12 cellular contexts compared by ENCODE assay signal in genomic region chr1:231666957-231667601, GRCh38. TPM values are rescaled to one million over a fixed set of nuclear protein-coding genes. Genes with fewer than 3 reads are reported as not detected.
DNase-seq lines count a peak whose midpoint lies in the region; ATAC-seq and TF ChIP-seq lines count a peak whose summit lies in the region.
"Had no signal": no experiment of that assay in that cellular context is flagged by ENCODE, and none has a peak within 500 bp of the region (broad histone marks: within the 10 kb centered on the region; RNA-seq: fewer than 3 reads in every experiment).

No MANE protein-coding gene starts in this region.

- H3K27me3 ChIP-seq in AG04450 (ENCODE audit: control insufficient read depth, insufficient read depth, low read length) (no peaks in the 10 kb centered on the region), H9 (ENCODE audit: insufficient read depth, low read length) (no peaks in the 10 kb centered on the region)
- H3K27me3 ChIP-seq: SJSA1 had no signal

- H3K36me3 ChIP-seq in mucosa of descending colon (ENCODE audit: low read depth), result no peaks in the 10 kb centered on the region
- H3K36me3 ChIP-seq: SJSA1 had no signal

- peak; percentile 43; the same call in 1 of the 2 replicates for ATAC-seq in WTC11
- ATAC-seq in mucosa of descending colon, result peak; percentile 79
- ATAC-seq in activated CD8-positive, alpha-beta T cell treated with anti-CD3 and anti-CD28 coated beads for 36 hours, result no peak
- ATAC-seq: A549 had no signal

- TF ChIP-seq CTCF in AG04450 (IDR thresholded peaks at IDR 0.05; ENCODE audit: low read depth, low read length), result no peak
- no peak for TF ChIP-seq CTCF in H9 (conservative IDR thresholded peaks at IDR 0.05)
- TF ChIP-seq CTCF in WTC11 (IDR thresholded peaks at IDR 0.05), result no peak
- TF ChIP-seq CTCF in mucosa of descending colon (IDR thresholded peaks at IDR 0.05), result no peak
- no peak for TF ChIP-seq CTCF in activated CD8-positive, alpha-beta T cell treated with anti-CD3 and anti-CD28 coated beads for 36 hours (IDR thresholded peaks at IDR 0.05)

- H3K23ac ChIP-seq in H9 (ENCODE audit: insufficient read length, low read depth, low read length), result no peak overlapping the region

- DNase-seq in AG04450 (ENCODE audit: low read depth, low spot score), result no peak
- DNase-seq in H9, result no peak
- no peak for DNase-seq in WTC11 (ENCODE audit: low spot score)
- no peak for DNase-seq in mucosa of descending colon
- DNase-seq in NCI-H1105 (lab: John Stamatoyannopoulos, UW), result no peak
- no peak for DNase-seq in activated CD8-positive, alpha-beta T cell treated with anti-CD3 and anti-CD28 coated beads for 36 hours
- DNase-seq in NCI-H345 (lab: John Stamatoyannopoulos, UW), result no peak
- DNase-seq: Caco-2, MM.1S, NCI-H1930 had no signal

- no peak overlapping the region for H2AK5ac ChIP-seq in H9 (ENCODE audit: insufficient read length, low read length)

- H4K20me1 ChIP-seq in H9 (ENCODE audit: control insufficient read depth, insufficient read depth, insufficient read length), result no peaks in the 10 kb centered on the region

- H3K27ac ChIP-seq in AG04450 (ENCODE audit: low read depth, low read length) (peak overlapping the region; percentile 11), H9 (ENCODE audit: insufficient read length, low read depth, low read length) (no peak overlapping the region)
- H3K27ac ChIP-seq: A549, SJSA1 had no signal

- no peaks in the 10 kb centered on the region for H3K79me2 ChIP-seq in H9 (ENCODE audit: insufficient read depth, low read length)

- H2BK12ac ChIP-seq in H9 (ENCODE audit: insufficient read length, low read depth, low read length), result no peak overlapping the region

- H3K4me1 ChIP-seq in H9 (ENCODE audit: insufficient read depth, low read length) (peaks cover 3% of the 10 kb centered on the region; the same call in 1 of the 2 replicates), mucosa of descending colon (ENCODE audit: low read depth) (peaks cover 8% of the 10 kb centered on the region)
- H3K4me1 ChIP-seq: A549, Caco-2 had no signal

- H3K79me1 ChIP-seq in H9 (ENCODE audit: insufficient read depth, low read depth, low read length, poor library complexity, severe bottlenecking), result no peaks in the 10 kb centered on the region

- peak overlapping the region; percentile 6 to 59 (median 25); a peak in 4 of 7 replicates for H3K27ac Mint-ChIP-seq in H9
- H3K27ac Mint-ChIP-seq in WTC11, result no peak overlapping the region
- H3K27ac Mint-ChIP-seq in activated CD8-positive, alpha-beta T cell treated with anti-CD3 and anti-CD28 coated beads for 36 hours, result no peak overlapping the region

- H3K18ac ChIP-seq in H9 (ENCODE audit: insufficient read length, low read depth, low read length), result no peak overlapping the region

- no peaks in the 10 kb centered on the region for H3K9me3 ChIP-seq in AG04450 (ENCODE audit: control insufficient read depth, insufficient read depth, low read length)
- no peaks in the 10 kb centered on the region for H3K9me3 ChIP-seq in H9 (ENCODE audit: control insufficient read depth, low read depth, low read length)
- peaks cover 16% of the 10 kb centered on the region for H3K9me3 ChIP-seq in mucosa of descending colon
- H3K9me3 ChIP-seq: Caco-2, SJSA1 had no signal

- H2BK20ac ChIP-seq in H9 (ENCODE audit: low read depth, low read length, poor library complexity, severe bottlenecking), result no peak overlapping the region

- POLR2A ChIA-PET in AG04450 (lab: Yijun Ruan, JAX), result no interaction called here
- POLR2A ChIA-PET in WTC11 (lab: Charles Lee), result no interaction called here
- POLR2A ChIA-PET in activated CD8-positive, alpha-beta T cell treated with anti-CD3 and anti-CD28 coated beads for 36 hours (lab: Charles Lee), result interaction anchor here (0.6 kb wide), 1 partner anchor 115 kb away, joined by 3 read pairs; no protein-coding TSS in a partner anchor

- H3K4me3 ChIP-seq in AG04450 (ENCODE audit: low read depth, low read length), result no peak overlapping the region
- H3K4me3 ChIP-seq in mucosa of descending colon, result no peak overlapping the region
- H3K4me3 ChIP-seq: A549, SJSA1 had no signal

- H3K4ac ChIP-seq in H9 (ENCODE audit: low read depth, low read length), result no peak overlapping the region

- H3K23me2 ChIP-seq in H9 (ENCODE audit: insufficient read length, low read depth, low read length, poor library complexity, severe bottlenecking), result no peaks in the 10 kb centered on the region

- peak overlapping the region in 1 of 2 experiments; percentile 2; a peak in 1 of 5 replicates for H3K4me3 Mint-ChIP-seq in H9
- H3K4me3 Mint-ChIP-seq in WTC11, result no peak overlapping the region
- no peak overlapping the region for H3K4me3 Mint-ChIP-seq in activated CD8-positive, alpha-beta T cell treated with anti-CD3 and anti-CD28 coated beads for 36 hours

- H3K4me1 Mint-ChIP-seq in H9, result peaks cover 14 to 15% of the 10 kb centered on the region in 2 experiments
- H3K4me1 Mint-ChIP-seq in WTC11, result peaks cover 21% of the 10 kb centered on the region
- H3K4me1 Mint-ChIP-seq in activated CD8-positive, alpha-beta T cell treated with anti-CD3 and anti-CD28 coated beads for 36 hours (ENCODE audit: low read depth), result peaks cover 15% of the 10 kb centered on the region

- no peak overlapping the region for H2BK120ac ChIP-seq in H9 (ENCODE audit: low read depth, low read length, poor library complexity, severe bottlenecking)

- no peak overlapping the region for H3K9ac ChIP-seq in H9 (ENCODE audit: extremely low read depth, insufficient read length, low read length)

- H4K8ac ChIP-seq in H9 (replicated peaks; ENCODE audit: insufficient read length, low read depth, low read length), result no peak overlapping the region

- H3K27me3 Mint-ChIP-seq in H9 (ENCODE audit: low read depth) (peaks cover 6% of the 10 kb centered on the region), WTC11 (ENCODE audit: low read depth) (no peaks in the 10 kb centered on the region)
- no peaks in the 10 kb centered on the region for H3K27me3 Mint-ChIP-seq in activated CD8-positive, alpha-beta T cell treated with anti-CD3 and anti-CD28 coated beads for 36 hours

- intact Hi-C loops in mucosa of descending colon (cut with DNase I, micrococcal nuclease), result no loop called here
- intact Hi-C loops in activated CD8-positive, alpha-beta T cell treated with anti-CD3 and anti-CD28 coated beads for 36 hours (cut with micrococcal nuclease), result no loop called here

- no peak overlapping the region for H3K56ac ChIP-seq in H9 (ENCODE audit: insufficient read length, low read depth, low read length)

- CTCF ChIA-PET in AG04450 (lab: Charles Lee) (interaction anchor here (0.6 to 1.3 kb wide), 3 partner anchors 24 to 1009 kb away, joined by 3 to 4 read pairs (median 3); no protein-coding TSS in a partner anchor), WTC11 (lab: Charles Lee) (interaction anchor here (1.3 to 1.7 kb wide), 2 partner anchors 58 to 139 kb away, joined by 4 read pairs; no protein-coding TSS in a partner anchor)
- CTCF ChIA-PET in activated CD8-positive, alpha-beta T cell treated with anti-CD3 and anti-CD28 coated beads for 36 hours (lab: Charles Lee), result interaction anchor here (0.9 to 1.5 kb wide), 4 partner anchors 12 to 90 kb away, joined by 3 to 7 read pairs (median 3); no protein-coding TSS in a partner anchor

- H3K36me3 Mint-ChIP-seq in H9 (ENCODE audit: insufficient read depth in 1 of 3, low read depth in 3 of 3) (peaks cover 0 to 4% (median 1%) of the 10 kb centered on the region in 3 experiments; a peak in 1 of 7 replicates), WTC11 (peaks cover 15% of the 10 kb centered on the region)
- peaks cover 10% of the 10 kb centered on the region for H3K36me3 Mint-ChIP-seq in activated CD8-positive, alpha-beta T cell treated with anti-CD3 and anti-CD28 coated beads for 36 hours (ENCODE audit: low read depth)

- H2BK5ac ChIP-seq in H9 (ENCODE audit: insufficient read length, low read length), result no peak overlapping the region

- H2BK15ac ChIP-seq in H9 (ENCODE audit: low read depth, low read length), result no peak overlapping the region

- no peak overlapping the region for H2AFZ ChIP-seq in H9 (ENCODE audit: low read length)

- H3K9me3 Mint-ChIP-seq in H9 (peaks cover 12 to 21% of the 10 kb centered on the region in 2 experiments), WTC11 (peaks cover 28% of the 10 kb centered on the region)
- peaks cover 23% of the 10 kb centered on the region for H3K9me3 Mint-ChIP-seq in activated CD8-positive, alpha-beta T cell treated with anti-CD3 and anti-CD28 coated beads for 36 hours

- H4K91ac ChIP-seq in H9 (ENCODE audit: insufficient read length, low read depth, low read length), result no peak overlapping the region

- H3T11ph ChIP-seq in H9 (ENCODE audit: low read length), result no peak overlapping the region

- no CpG with 5 or more reads among the region's 1 CpG for WGBS in H9 (ENCODE audit: extremely low coverage, insufficient read length, low lambda C conversion rate)

- H3K14ac ChIP-seq in H9 (ENCODE audit: insufficient read depth, low read length), result no peak overlapping the region

- H3K4me2 ChIP-seq in H9 (ENCODE audit: insufficient read depth, insufficient read length, low read length), result no peak overlapping the region
- H3K4me2 ChIP-seq: A549 had no signal

- H4K5ac ChIP-seq in H9 (ENCODE audit: insufficient read length, low read depth, low read length), result no peak overlapping the region

TF ChIP-seq in WTC11, 78 proteins besides CTCF, POLR2A, EP300 and RAD21 (continues in another document):
- TF ChIP-seq ZNF423 (CRISPR knock-in tag; IDR thresholded peaks at IDR 0.05), result no peak
- no peak for TF ChIP-seq ATF6 (CRISPR knock-in tag; IDR thresholded peaks at IDR 0.05)

RNA-seq across cellular contexts. Expression of gene DISC1, which starts 40.5 kb away (rescaled TPM):
- 5.0 and 5.4 TPM in 2 replicates for polyA plus RNA-seq in AG04450 (2011; rRNA removed)
- polyA minus RNA-seq in AG04450 (2011; rRNA and poly(A)+ RNA removed), result 11.5 and 16.8 TPM in 2 replicates
- total RNA-seq in H9 (2021) (2.1 and 2.5 TPM in 2 replicates), WTC11 (2021) (5.2 to 6.6 TPM (median 5.5 TPM) in 3 replicates), mucosa of descending colon (10 to 100 TPM in 1 of 3 donors, 1 to 10 TPM in 2; 4.8 to 11.3 (median 8.9) TPM)
- total RNA-seq in activated CD8-positive, alpha-beta T cell treated with anti-CD3 and anti-CD28 coated beads for 36 hours, result 1 to 10 TPM; 3.5 to 5.0 TPM

Comparison
In these comparisons a context has a peak if more than half of its experiments do, and no peak if none do; other contexts are left out.
1. H3K27ac Mint-ChIP-seq: peak in H9 (3 of 3); none in WTC11 (single experiment) and activated CD8-positive, alpha-beta T cell treated with anti-CD3 and anti-CD28 coated beads for 36 hours (single experiment).